ENCODE assay signal across 8 cellular contexts in genomic region chr7:33334349-33334748, GRCh38.
DNase-seq lines count a peak whose midpoint lies in the region; ATAC-seq and TF ChIP-seq lines count a peak whose summit lies in the region.

No MANE protein-coding gene starts in this region.

- H3K27ac Mint-ChIP-seq in stimulated activated effector memory CD8-positive, alpha-beta T cell treated with anti-CD3 and anti-CD28 coated beads, Interleukin-12 subunit alpha, Interleukin-12 subunit beta, amount 100 ng/mL, for 72 hours, result no peak overlapping the region

- H3K4me1 ChIP-seq in BE2C (no peaks in the 10 kb centered on the region), OCI-LY1 (ENCODE audit: insufficient read depth, low read length, severe bottlenecking) (no peaks in the 10 kb centered on the region), foreskin keratinocyte (no peaks in the 10 kb centered on the region), aorta (ENCODE audit: control insufficient read depth in 1 of 2, insufficient read depth in 2 of 2, low read length in 2 of 2) (no peaks in the 10 kb centered on the region)

- H3K36me3 Mint-ChIP-seq in stimulated activated effector memory CD8-positive, alpha-beta T cell treated with anti-CD3 and anti-CD28 coated beads, Interleukin-12 subunit alpha, Interleukin-12 subunit beta, amount 100 ng/mL, for 72 hours, result no peaks in the 10 kb centered on the region

- peak; percentile 13 for DNase-seq in BE2C
- DNase-seq in HCEC 1CT, result peak; percentile 3
- DNase-seq in foreskin keratinocyte, result peak; percentile 4 to 21
- DNase-seq in aorta, result no peak
- no peak for DNase-seq in stimulated activated effector memory CD8-positive, alpha-beta T cell treated with anti-CD3 and anti-CD28 coated beads, Interleukin-12 subunit alpha, Interleukin-12 subunit beta, amount 100 ng/mL, for 72 hours (ENCODE audit: low spot score in 2 of 2)
- DNase-seq in lower leg skin (ENCODE audit: low spot score in 2 of 2), result no peak

- H3K9me3 Mint-ChIP-seq in stimulated activated effector memory CD8-positive, alpha-beta T cell treated with anti-CD3 and anti-CD28 coated beads, Interleukin-12 subunit alpha, Interleukin-12 subunit beta, amount 100 ng/mL, for 72 hours, result no peaks in the 10 kb centered on the region

- H3K27ac ChIP-seq in OCI-LY1 (ENCODE audit: low read depth, low read length, poor library complexity, severe bottlenecking) (no peak overlapping the region), foreskin keratinocyte (no peak overlapping the region), aorta (ENCODE audit: low read depth in 1 of 2, low read length in 2 of 2) (no peak overlapping the region)

- TF ChIP-seq POLR2A in lower leg skin (IDR thresholded peaks at IDR 0.05), result no peak

- TF ChIP-seq CTCF in BE2C (IDR thresholded peaks at IDR 0.05; ENCODE audit: low read depth, low read length) (peak; percentile 61), OCI-LY1 (IDR thresholded peaks at IDR 0.05; ENCODE audit: low read length) (peak; percentile 69), foreskin keratinocyte (conservative IDR thresholded peaks at IDR 0.05) (peak; percentile 64), lower leg skin (IDR thresholded peaks at IDR 0.05) (no peak)

- H2AFZ ChIP-seq in OCI-LY1 (ENCODE audit: low read length), result no peak overlapping the region

- H3K4me1 Mint-ChIP-seq in stimulated activated effector memory CD8-positive, alpha-beta T cell treated with anti-CD3 and anti-CD28 coated beads, Interleukin-12 subunit alpha, Interleukin-12 subunit beta, amount 100 ng/mL, for 72 hours, result no peaks in the 10 kb centered on the region

- H3K9ac ChIP-seq in OCI-LY1 (ENCODE audit: low read length), result no peak overlapping the region

- H3K9me2 ChIP-seq in OCI-LY1 (ENCODE audit: low read depth, low read length), result no peaks in the 10 kb centered on the region

- 85 to 89% methylated on average over 3 of the region's 3 CpGs for WGBS in aorta, 2 donors
- WGBS in lower leg skin, 2 donors, result 78 to 88% methylated on average over 3 of the region's 3 CpGs

- no peaks in the 10 kb centered on the region for H3K9me3 ChIP-seq in BE2C
- no peaks in the 10 kb centered on the region for H3K9me3 ChIP-seq in OCI-LY1 (ENCODE audit: low read length)
- no peaks in the 10 kb centered on the region for H3K9me3 ChIP-seq in aorta (ENCODE audit: control insufficient read depth, low read length)

- no peak overlapping the region for H3K4me3 Mint-ChIP-seq in stimulated activated effector memory CD8-positive, alpha-beta T cell treated with anti-CD3 and anti-CD28 coated beads, Interleukin-12 subunit alpha, Interleukin-12 subunit beta, amount 100 ng/mL, for 72 hours

- intact Hi-C loops in aorta (cut with DNase I) (no loop called here), lower leg skin (cut with DNase I; ENCODE audit: low total_unique reads) (no loop called here)

- H3K4me3 ChIP-seq in BE2C (ENCODE audit: low read depth, low read length) (no peak overlapping the region), OCI-LY1 (ENCODE audit: low read depth, low read length, poor library complexity, severe bottlenecking) (no peak overlapping the region), aorta (ENCODE audit: low read length in 2 of 2) (no peak overlapping the region), lower leg skin (ENCODE audit: low read depth, poor library complexity, severe bottlenecking) (no peak overlapping the region)

- H3K27me3 ChIP-seq in BE2C, result peaks cover 7% of the 10 kb centered on the region; the same call in 1 of the 2 replicates
- no peaks in the 10 kb centered on the region for H3K27me3 ChIP-seq in OCI-LY1 (ENCODE audit: insufficient read depth, low read length)
- H3K27me3 ChIP-seq in foreskin keratinocyte, result no peaks in the 10 kb centered on the region
- H3K27me3 ChIP-seq in aorta (ENCODE audit: control insufficient read depth in 1 of 2, insufficient read depth in 2 of 2, low read length in 1 of 2), result no peaks in the 10 kb centered on the region

- H3K4me2 ChIP-seq in OCI-LY1 (ENCODE audit: low read length), result no peak overlapping the region

- ATAC-seq in foreskin keratinocyte, result peak; percentile 42
- ATAC-seq in aorta (ENCODE audit: low FRiP score), result no peak
- no peak for ATAC-seq in GM19455 (IDR thresholded peaks at IDR 0.05; ENCODE audit: unreplicated experiment)
- no peak for ATAC-seq in stimulated activated effector memory CD8-positive, alpha-beta T cell treated with anti-CD3 and anti-CD28 coated beads, Interleukin-12 subunit alpha, Interleukin-12 subunit beta, amount 100 ng/mL, for 72 hours

- H3K79me2 ChIP-seq in OCI-LY1 (ENCODE audit: insufficient read depth, low read length), result no peaks in the 10 kb centered on the region

- no peaks in the 10 kb centered on the region for H4K20me1 ChIP-seq in OCI-LY1 (ENCODE audit: insufficient read depth, low read length)

- H3K36me3 ChIP-seq in BE2C, result no peaks in the 10 kb centered on the region
- no peaks in the 10 kb centered on the region for H3K36me3 ChIP-seq in OCI-LY1 (ENCODE audit: insufficient read depth, low read length)
- no peaks in the 10 kb centered on the region for H3K36me3 ChIP-seq in aorta (ENCODE audit: control insufficient read depth in 1 of 2, insufficient read depth in 2 of 2, low read length in 1 of 2)

- H3F3A ChIP-seq in OCI-LY1 (ENCODE audit: insufficient read depth, low read length), result no peaks in the 10 kb centered on the region

Comparison
In these comparisons a context has a peak if more than half of its experiments do, and no peak if none do; other contexts are left out.
1. DNase-seq: peak in BE2C (single experiment), HCEC 1CT (single experiment) and foreskin keratinocyte (2 of 2); none in aorta (0 of 2), stimulated activated effector memory CD8-positive, alpha-beta T cell treated with anti-CD3 and anti-CD28 coated beads, Interleukin-12 subunit alpha, Interleukin-12 subunit beta, amount 100 ng/mL, for 72 hours (0 of 2) and lower leg skin (0 of 2).
2. CTCF ChIP-seq: peak in BE2C (single experiment), OCI-LY1 (single experiment) and foreskin keratinocyte (single experiment); none in lower leg skin (0 of 3).